ENCODE assay signal across 1 cellular context in genomic region chr12:93677195-93678064, GRCh38.
TF ChIP-seq lines count a peak whose summit lies in the region.

TSS of gene CRADD (plus strand) at chr12:93677375.

TF ChIP-seq in A549, 52 proteins besides CTCF, POLR2A, EP300 and RAD21 (continued from another document):
- no peak for TF ChIP-seq ZNF302 (CRISPR knock-in tag; IDR thresholded peaks at IDR 0.05)
- peak; percentile 5; the same call in 1 of the 2 replicates for TF ChIP-seq FOXS1 (CRISPR knock-in tag; IDR thresholded peaks at IDR 0.05)
- no peak; the same call in 1 of the 2 replicates for TF ChIP-seq KDM1A (IDR thresholded peaks at IDR 0.05; ENCODE audit: low read depth)
- no peak for TF ChIP-seq ZFP36 (IDR thresholded peaks at IDR 0.05; ENCODE audit: borderline replicate concordance, partially characterized antibody)
- TF ChIP-seq HES2 (IDR thresholded peaks at IDR 0.05) = no peak
- TF ChIP-seq ZSCAN20 (CRISPR knock-in tag; IDR thresholded peaks at IDR 0.05) = peak; percentile 85
- TF ChIP-seq PBX3 (IDR thresholded peaks at IDR 0.05) = 0 out of 2 replicates have a peak, but pooled peaks have one; percentile 9
- TF ChIP-seq HOXA7 (CRISPR knock-in tag; IDR thresholded peaks at IDR 0.05) = no peak
- TF ChIP-seq BCL3 (IDR thresholded peaks at IDR 0.05) = peak; percentile 80; the same call in 1 of the 3 replicates
- no peak for TF ChIP-seq CHD2 (IDR thresholded peaks at IDR 0.05; ENCODE audit: low read length, partially characterized antibody)
- no peak for TF ChIP-seq FOSB (CRISPR knock-in tag; IDR thresholded peaks at IDR 0.05)
- peak; percentile 27; the same call in 1 of the 2 replicates for TF ChIP-seq E2F6 (IDR thresholded peaks at IDR 0.05; ENCODE audit: borderline replicate concordance, low read depth)
- no peak for TF ChIP-seq MAFK (IDR thresholded peaks at IDR 0.05; ENCODE audit: partially characterized antibody)
- TF ChIP-seq ELK1 (IDR thresholded peaks at IDR 0.05; ENCODE audit: low read depth, low read length) = no peak
- no peak for TF ChIP-seq CBX2 (IDR thresholded peaks at IDR 0.05; ENCODE audit: borderline replicate concordance, low read depth)
- peak; percentile 76; the same call in 1 of the 2 replicates for TF ChIP-seq KDM5A (IDR thresholded peaks at IDR 0.05)
